1 cellular context compared by ENCODE assay signal in the genomic region with DNA sequence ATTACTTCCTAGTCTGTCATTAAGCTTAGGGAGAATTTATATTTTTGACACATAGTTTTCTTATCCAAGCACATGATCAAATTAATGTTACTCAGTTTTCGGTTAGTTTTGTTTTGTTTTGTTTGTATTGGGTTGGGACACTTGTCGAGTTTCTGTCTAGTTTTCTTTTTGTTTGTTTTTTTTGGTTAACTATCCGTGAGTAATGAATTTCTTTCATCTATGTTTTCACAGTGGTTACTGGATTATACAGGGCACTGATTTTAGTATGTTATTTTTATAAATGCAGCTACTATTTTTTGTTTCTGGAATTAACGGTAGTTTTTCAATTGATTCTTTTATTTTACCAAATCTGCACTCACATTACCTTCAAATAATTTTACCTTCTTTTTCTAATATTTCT.
A peak's percentile ranks its signal among the peaks of the same experiment; 100 is the strongest.
TF ChIP-seq lines count a peak whose summit lies in the region.

No MANE protein-coding gene starts in this region.

TF ChIP-seq in HepG2, 621 proteins besides CTCF, POLR2A, EP300 and RAD21:
- TF ChIP-seq, protein P1, sequence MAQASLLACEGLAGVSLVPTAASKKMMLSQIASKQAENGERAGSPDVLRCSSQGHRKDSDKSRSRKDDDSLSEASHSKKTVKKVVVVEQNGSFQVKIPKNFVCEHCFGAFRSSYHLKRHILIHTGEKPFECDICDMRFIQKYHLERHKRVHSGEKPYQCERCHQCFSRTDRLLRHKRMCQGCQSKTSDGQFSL (CRISPR knock-in tag; IDR thresholded peaks at IDR 0.05) = no peak
- TF ChIP-seq CBX2 (IDR thresholded peaks at IDR 0.05; ENCODE audit: low read depth, low read length) (0 out of 2 replicates have a peak, but pooled peaks have one; percentile 30), CBX2 (CRISPR knock-in tag; IDR thresholded peaks at IDR 0.05; ENCODE audit: low read depth) (no peak)
